Comparison of ENCODE assay signal across 1 cellular context in genomic region chr3:99934984-99935797, GRCh38.
TF ChIP-seq lines count a peak whose summit lies in the region.

No MANE protein-coding gene starts in this region.

TF ChIP-seq in HepG2, 621 proteins besides CTCF, POLR2A, EP300 and RAD21 (continued from another document and continues in another):
- TF ChIP-seq POGZ (CRISPR knock-in tag; IDR thresholded peaks at IDR 0.05) = peak; percentile 80; the same call in 1 of the 2 replicates
- TF ChIP-seq SMARCC2 (IDR thresholded peaks at IDR 0.05) = no peak
- no peak for TF ChIP-seq TGIF2 (CRISPR knock-in tag; IDR thresholded peaks at IDR 0.05)
- no peak for TF ChIP-seq HHEX (CRISPR knock-in tag; IDR thresholded peaks at IDR 0.05)
- TF ChIP-seq ZNF580 (CRISPR knock-in tag; IDR thresholded peaks at IDR 0.05; ENCODE audit: borderline replicate concordance, low read depth) = no peak
- TF ChIP-seq HMGXB4 (CRISPR knock-in tag; IDR thresholded peaks at IDR 0.05; ENCODE audit: borderline replicate concordance in 1 of 2, low read depth in 1 of 2) = no peak
- TF ChIP-seq, protein P1, sequence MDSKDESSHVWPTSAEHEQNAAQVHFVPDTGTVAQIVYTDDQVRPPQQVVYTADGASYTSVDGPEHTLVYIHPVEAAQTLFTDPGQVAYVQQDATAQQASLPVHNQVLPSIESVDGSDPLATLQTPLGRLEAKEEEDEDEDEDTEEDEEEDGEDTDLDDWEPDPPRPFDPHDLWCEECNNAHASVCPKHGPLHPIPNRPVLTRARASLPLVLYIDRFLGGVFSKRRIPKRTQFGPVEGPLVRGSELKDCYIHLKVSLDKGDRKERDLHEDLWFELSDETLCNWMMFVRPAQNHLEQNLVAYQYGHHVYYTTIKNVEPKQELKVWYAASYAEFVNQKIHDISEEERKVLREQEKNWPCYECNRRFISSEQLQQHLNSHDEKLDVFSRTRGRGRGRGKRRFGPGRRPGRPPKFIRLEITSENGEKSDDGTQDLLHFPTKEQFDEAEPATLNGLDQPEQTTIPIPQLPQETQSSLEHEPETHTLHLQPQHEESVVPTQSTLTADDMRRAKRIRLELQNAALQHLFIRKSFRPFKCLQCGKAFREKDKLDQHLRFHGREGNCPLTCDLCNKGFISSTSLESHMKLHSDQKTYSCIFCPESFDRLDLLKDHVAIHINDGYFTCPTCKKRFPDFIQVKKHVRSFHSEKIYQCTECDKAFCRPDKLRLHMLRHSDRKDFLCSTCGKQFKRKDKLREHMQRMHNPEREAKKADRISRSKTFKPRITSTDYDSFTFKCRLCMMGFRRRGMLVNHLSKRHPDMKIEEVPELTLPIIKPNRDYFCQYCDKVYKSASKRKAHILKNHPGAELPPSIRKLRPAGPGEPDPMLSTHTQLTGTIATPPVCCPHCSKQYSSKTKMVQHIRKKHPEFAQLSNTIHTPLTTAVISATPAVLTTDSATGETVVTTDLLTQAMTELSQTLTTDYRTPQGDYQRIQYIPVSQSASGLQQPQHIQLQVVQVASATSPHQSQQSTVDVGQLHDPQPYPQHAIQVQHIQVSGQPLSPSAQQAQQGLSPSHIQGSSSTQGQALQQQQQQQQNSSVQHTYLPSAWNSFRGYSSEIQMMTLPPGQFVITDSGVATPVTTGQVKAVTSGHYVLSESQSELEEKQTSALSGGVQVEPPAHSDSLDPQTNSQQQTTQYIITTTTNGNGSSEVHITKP (CRISPR knock-in tag; IDR thresholded peaks at IDR 0.05; ENCODE audit: low read depth) = no peak
- TF ChIP-seq CREBL2 (CRISPR knock-in tag; IDR thresholded peaks at IDR 0.05; ENCODE audit: borderline replicate concordance) = no peak
- TF ChIP-seq, protein P2, sequence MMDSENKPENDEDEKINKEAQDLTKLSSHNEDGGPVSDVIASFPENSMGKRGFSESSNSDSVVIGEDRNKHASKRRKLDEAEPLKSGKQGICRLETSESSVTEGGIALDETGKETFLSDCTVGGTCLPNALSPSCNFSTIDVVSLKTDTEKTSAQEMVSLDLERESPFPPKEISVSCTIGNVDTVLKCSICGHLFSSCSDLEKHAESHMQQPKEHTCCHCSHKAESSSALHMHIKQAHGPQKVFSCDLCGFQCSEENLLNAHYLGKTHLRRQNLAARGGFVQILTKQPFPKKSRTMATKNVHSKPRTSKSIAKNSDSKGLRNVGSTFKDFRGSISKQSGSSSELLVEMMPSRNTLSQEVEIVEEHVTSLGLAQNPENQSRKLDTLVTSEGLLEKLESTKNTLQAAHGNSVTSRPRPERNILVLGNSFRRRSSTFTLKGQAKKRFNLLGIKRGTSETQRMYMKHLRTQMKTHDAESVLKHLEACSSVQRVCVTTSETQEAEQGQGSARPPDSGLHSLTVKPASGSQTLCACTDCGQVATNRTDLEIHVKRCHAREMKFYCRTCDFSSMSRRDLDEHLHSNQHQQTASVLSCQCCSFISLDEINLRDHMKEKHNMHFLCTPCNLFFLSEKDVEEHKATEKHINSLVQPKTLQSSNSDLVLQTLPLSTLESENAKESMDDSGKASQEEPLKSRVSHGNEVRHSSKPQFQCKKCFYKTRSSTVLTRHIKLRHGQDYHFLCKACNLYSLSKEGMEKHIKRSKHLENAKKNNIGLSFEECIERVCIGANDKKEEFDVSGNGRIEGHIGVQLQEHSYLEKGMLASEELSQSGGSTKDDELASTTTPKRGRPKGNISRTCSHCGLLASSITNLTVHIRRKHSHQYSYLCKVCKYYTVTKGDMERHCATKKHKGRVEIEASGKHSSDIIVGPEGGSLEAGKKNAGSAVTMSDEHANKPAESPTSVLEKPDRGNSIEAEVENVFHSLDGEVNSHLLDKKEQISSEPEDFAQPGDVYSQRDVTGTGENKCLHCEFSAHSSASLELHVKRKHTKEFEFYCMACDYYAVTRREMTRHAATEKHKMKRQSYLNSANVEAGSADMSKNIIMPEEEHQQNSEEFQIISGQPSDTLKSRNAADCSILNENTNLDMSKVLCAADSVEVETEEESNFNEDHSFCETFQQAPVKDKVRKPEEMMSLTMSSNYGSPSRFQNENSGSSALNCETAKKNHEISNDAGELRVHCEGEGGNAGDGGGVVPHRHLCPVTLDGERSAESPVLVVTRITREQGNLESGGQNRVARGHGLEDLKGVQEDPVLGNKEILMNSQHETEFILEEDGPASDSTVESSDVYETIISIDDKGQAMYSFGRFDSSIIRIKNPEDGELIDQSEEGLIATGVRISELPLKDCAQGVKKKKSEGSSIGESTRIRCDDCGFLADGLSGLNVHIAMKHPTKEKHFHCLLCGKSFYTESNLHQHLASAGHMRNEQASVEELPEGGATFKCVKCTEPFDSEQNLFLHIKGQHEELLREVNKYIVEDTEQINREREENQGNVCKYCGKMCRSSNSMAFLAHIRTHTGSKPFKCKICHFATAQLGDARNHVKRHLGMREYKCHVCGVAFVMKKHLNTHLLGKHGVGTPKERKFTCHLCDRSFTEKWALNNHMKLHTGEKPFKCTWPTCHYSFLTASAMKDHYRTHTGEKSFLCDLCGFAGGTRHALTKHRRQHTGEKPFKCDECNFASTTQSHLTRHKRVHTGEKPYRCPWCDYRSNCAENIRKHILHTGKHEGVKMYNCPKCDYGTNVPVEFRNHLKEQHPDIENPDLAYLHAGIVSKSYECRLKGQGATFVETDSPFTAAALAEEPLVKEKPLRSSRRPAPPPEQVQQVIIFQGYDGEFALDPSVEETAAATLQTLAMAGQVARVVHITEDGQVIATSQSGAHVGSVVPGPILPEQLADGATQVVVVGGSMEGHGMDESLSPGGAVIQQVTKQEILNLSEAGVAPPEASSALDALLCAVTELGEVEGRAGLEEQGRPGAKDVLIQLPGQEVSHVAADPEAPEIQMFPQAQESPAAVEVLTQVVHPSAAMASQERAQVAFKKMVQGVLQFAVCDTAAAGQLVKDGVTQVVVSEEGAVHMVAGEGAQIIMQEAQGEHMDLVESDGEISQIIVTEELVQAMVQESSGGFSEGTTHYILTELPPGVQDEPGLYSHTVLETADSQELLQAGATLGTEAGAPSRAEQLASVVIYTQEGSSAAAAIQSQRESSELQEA (CRISPR knock-in tag; IDR thresholded peaks at IDR 0.05; ENCODE audit: not compliant biosample characterization) = no peak
- TF ChIP-seq ZNF33A (CRISPR knock-in tag; IDR thresholded peaks at IDR 0.05; ENCODE audit: borderline replicate concordance) = no peak
- TF ChIP-seq ZNF597 (CRISPR knock-in tag; IDR thresholded peaks at IDR 0.05) = no peak
- peak; percentile 60; the same call in 1 of the 2 replicates for TF ChIP-seq NCOA2 (CRISPR knock-in tag; IDR thresholded peaks at IDR 0.05)
- TF ChIP-seq ZNF367 (CRISPR knock-in tag; IDR thresholded peaks at IDR 0.05; ENCODE audit: borderline replicate concordance) = no peak
- TF ChIP-seq GTF2F1 (IDR thresholded peaks at IDR 0.05; ENCODE audit: low read length) = no peak
- peak; percentile 43; the same call in 1 of the 2 replicates for TF ChIP-seq PHF21A (CRISPR knock-in tag; IDR thresholded peaks at IDR 0.05)
- no peak for TF ChIP-seq PRMT3 (CRISPR knock-in tag; IDR thresholded peaks at IDR 0.05; ENCODE audit: borderline replicate concordance, low read depth)
- TF ChIP-seq, protein P3, sequence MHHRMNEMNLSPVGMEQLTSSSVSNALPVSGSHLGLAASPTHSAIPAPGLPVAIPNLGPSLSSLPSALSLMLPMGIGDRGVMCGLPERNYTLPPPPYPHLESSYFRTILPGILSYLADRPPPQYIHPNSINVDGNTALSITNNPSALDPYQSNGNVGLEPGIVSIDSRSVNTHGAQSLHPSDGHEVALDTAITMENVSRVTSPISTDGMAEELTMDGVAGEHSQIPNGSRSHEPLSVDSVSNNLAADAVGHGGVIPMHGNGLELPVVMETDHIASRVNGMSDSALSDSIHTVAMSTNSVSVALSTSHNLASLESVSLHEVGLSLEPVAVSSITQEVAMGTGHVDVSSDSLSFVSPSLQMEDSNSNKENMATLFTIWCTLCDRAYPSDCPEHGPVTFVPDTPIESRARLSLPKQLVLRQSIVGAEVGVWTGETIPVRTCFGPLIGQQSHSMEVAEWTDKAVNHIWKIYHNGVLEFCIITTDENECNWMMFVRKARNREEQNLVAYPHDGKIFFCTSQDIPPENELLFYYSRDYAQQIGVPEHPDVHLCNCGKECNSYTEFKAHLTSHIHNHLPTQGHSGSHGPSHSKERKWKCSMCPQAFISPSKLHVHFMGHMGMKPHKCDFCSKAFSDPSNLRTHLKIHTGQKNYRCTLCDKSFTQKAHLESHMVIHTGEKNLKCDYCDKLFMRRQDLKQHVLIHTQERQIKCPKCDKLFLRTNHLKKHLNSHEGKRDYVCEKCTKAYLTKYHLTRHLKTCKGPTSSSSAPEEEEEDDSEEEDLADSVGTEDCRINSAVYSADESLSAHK (CRISPR knock-in tag; IDR thresholded peaks at IDR 0.05; ENCODE audit: borderline replicate concordance) = no peak
- no peak for TF ChIP-seq ZNF253 (CRISPR knock-in tag; IDR thresholded peaks at IDR 0.05; ENCODE audit: borderline replicate concordance)
- TF ChIP-seq, protein P4, sequence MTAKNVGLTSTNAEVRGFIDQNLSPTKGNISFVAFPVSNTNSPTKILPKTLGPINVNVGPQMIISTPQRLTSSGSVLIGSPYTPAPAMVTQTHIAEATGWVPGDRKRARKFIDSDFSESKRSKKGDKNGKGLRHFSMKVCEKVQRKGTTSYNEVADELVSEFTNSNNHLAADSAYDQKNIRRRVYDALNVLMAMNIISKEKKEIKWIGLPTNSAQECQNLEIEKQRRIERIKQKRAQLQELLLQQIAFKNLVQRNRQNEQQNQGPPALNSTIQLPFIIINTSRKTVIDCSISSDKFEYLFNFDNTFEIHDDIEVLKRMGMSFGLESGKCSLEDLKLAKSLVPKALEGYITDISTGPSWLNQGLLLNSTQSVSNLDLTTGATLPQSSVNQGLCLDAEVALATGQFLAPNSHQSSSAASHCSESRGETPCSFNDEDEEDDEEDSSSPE (CRISPR knock-in tag; IDR thresholded peaks at IDR 0.05) = 0 out of 2 replicates have a peak, but pooled peaks have one; percentile 32
- no peak for TF ChIP-seq WIZ (CRISPR knock-in tag; IDR thresholded peaks at IDR 0.05)
- TF ChIP-seq NR2F2 (IDR thresholded peaks at IDR 0.05; ENCODE audit: borderline replicate concordance, low read depth) = peak; percentile 77
- TF ChIP-seq, protein P5, sequence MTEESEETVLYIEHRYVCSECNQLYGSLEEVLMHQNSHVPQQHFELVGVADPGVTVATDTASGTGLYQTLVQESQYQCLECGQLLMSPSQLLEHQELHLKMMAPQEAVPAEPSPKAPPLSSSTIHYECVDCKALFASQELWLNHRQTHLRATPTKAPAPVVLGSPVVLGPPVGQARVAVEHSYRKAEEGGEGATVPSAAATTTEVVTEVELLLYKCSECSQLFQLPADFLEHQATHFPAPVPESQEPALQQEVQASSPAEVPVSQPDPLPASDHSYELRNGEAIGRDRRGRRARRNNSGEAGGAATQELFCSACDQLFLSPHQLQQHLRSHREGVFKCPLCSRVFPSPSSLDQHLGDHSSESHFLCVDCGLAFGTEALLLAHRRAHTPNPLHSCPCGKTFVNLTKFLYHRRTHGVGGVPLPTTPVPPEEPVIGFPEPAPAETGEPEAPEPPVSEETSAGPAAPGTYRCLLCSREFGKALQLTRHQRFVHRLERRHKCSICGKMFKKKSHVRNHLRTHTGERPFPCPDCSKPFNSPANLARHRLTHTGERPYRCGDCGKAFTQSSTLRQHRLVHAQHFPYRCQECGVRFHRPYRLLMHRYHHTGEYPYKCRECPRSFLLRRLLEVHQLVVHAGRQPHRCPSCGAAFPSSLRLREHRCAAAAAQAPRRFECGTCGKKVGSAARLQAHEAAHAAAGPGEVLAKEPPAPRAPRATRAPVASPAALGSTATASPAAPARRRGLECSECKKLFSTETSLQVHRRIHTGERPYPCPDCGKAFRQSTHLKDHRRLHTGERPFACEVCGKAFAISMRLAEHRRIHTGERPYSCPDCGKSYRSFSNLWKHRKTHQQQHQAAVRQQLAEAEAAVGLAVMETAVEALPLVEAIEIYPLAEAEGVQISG (CRISPR knock-in tag; IDR thresholded peaks at IDR 0.05) = no peak
- no peak for TF ChIP-seq MXD3 (CRISPR knock-in tag; IDR thresholded peaks at IDR 0.05)
- TF ChIP-seq, protein P6, sequence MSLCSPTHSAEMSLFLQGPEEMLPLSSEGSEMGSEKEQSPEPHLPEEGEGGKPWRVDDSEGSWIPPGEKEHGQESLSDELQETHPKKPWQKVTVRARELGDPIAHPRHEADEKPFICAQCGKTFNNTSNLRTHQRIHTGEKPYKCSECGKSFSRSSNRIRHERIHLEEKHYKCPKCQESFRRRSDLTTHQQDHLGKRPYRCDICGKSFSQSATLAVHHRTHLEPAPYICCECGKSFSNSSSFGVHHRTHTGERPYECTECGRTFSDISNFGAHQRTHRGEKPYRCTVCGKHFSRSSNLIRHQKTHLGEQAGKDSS (CRISPR knock-in tag; IDR thresholded peaks at IDR 0.05; ENCODE audit: borderline replicate concordance, low read depth) = no peak
- no peak for TF ChIP-seq FOXM1 (CRISPR knock-in tag; IDR thresholded peaks at IDR 0.05)
- no peak for TF ChIP-seq YY1 (IDR thresholded peaks at IDR 0.05; ENCODE audit: insufficient read depth, insufficient replicate concordance, low read depth, low read length)
- TF ChIP-seq KLF12 (CRISPR knock-in tag; IDR thresholded peaks at IDR 0.05; ENCODE audit: borderline replicate concordance) = no peak
- TF ChIP-seq FOXK2 (IDR thresholded peaks at IDR 0.05) = no peak
- no peak for TF ChIP-seq ZBTB20 (CRISPR knock-in tag; IDR thresholded peaks at IDR 0.05; ENCODE audit: borderline replicate concordance, low read depth)
